Comparison of ENCODE assay signal across 18 cellular contexts in the genomic region with DNA sequence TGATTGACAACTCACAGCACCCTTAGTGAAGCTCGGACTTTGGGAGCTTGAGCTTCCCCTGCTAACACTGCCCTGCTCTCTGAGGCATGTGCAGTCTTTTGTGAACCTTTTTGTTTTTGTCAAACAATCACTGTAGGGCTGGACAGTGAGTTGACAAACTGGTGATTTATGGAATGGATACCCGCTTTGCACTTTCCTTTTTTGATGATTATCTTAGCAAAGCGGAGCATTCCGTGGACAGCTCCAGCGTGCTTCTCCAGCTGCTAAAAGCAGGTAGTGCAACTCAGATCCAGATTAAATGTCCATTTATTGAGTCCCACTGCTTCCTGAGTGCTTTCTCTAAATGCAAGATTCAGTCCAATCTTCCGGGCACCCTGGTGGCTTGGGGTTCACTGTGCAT.
DNase-seq lines count a peak whose midpoint lies in the region; ATAC-seq and TF ChIP-seq lines count a peak whose summit lies in the region.
"Had no signal": no experiment of that assay in that cellular context is flagged by ENCODE, and none has a peak within 500 bp of the region (broad histone marks: within the 10 kb centered on the region; RNA-seq: fewer than 3 reads in every experiment).

No MANE protein-coding gene starts in this region.

- no peak for TF ChIP-seq RAD21 in SK-N-SH (IDR thresholded peaks at IDR 0.05; ENCODE audit: low read length)

- no peak overlapping the region for H3K9ac ChIP-seq in SK-N-SH
- H3K9ac ChIP-seq in parathyroid adenoma, result no peak overlapping the region

- H3K9me2 ChIP-seq in SK-N-SH, result no peaks in the 10 kb centered on the region

- no peaks in the 10 kb centered on the region for H3K36me3 Mint-ChIP-seq in chondrocyte (ENCODE audit: low read depth)
- H3K36me3 Mint-ChIP-seq: CD14-positive monocyte; CD8-positive, alpha-beta T cell had no signal

- POLR2A ChIA-PET in SK-N-SH (lab: Yijun Ruan, JAX), result no interaction called here

- H3K9me3 ChIP-seq in SK-N-SH, result no peaks in the 10 kb centered on the region
- H3K9me3 ChIP-seq in parathyroid adenoma (ENCODE audit: control insufficient read depth, low read length), result no peaks in the 10 kb centered on the region

- H4K20me1 ChIP-seq in SK-N-SH (ENCODE audit: insufficient read depth), result no peaks in the 10 kb centered on the region

- no peak overlapping the region for H2AFZ ChIP-seq in SK-N-SH (ENCODE audit: low read depth)
- no peak overlapping the region for H2AFZ ChIP-seq in parathyroid adenoma

- WGBS in SK-N-SH (ENCODE audit: low lambda C conversion rate), result 10% methylated on average over 6 of the region's 6 CpGs

- H3K4me3 ChIP-seq in SK-N-SH (ENCODE audit: low read depth in 2 of 2, low read length in 1 of 2), result no peak overlapping the region
- no peak overlapping the region for H3K4me3 ChIP-seq in parathyroid adenoma (ENCODE audit: low read depth, low read length)

- H3K4me2 ChIP-seq in SK-N-SH (no peak overlapping the region), parathyroid adenoma (ENCODE audit: low read length) (peak overlapping the region; percentile 41)

- no peaks in the 10 kb centered on the region for H3K4me1 Mint-ChIP-seq in chondrocyte (ENCODE audit: low read depth)
- H3K4me1 Mint-ChIP-seq: CD14-positive monocyte had no signal

- H3K9me3 Mint-ChIP-seq in chondrocyte (ENCODE audit: low read depth), result no peaks in the 10 kb centered on the region
- H3K9me3 Mint-ChIP-seq: CD8-positive, alpha-beta T cell had no signal

- H3K36me3 ChIP-seq in SK-N-SH (replicated peaks in 1 of 2; ENCODE audit: control insufficient read depth in 1 of 2, insufficient read depth in 2 of 2, low read length in 1 of 2) (no peaks in the 10 kb centered on the region), parathyroid adenoma (ENCODE audit: control insufficient read depth, insufficient read depth, low read length) (no peaks in the 10 kb centered on the region)

- ATAC-seq in SK-N-SH treated with all-trans-retinoic acid at 6 μM for 48 hours, result no peak
- ATAC-seq: CD8-positive, alpha-beta T cell; HepG2 had no signal

- DNase-seq in SK-N-SH (peak; percentile 33), chondrocyte (ENCODE audit: low spot score) (no peak), NCI-H2171 (lab: John Stamatoyannopoulos, UW) (no peak), NCI-H510A (lab: John Stamatoyannopoulos, UW) (no peak), ecto neural progenitor cell (ENCODE audit: low spot score) (no peak)
- DNase-seq: CD8-positive, alpha-beta T cell; COR-L47; DMS153; DMS79 treated with DMSO at 0.1 percent for 48 hours; EL; GDM1; HCEC 1CT; HFFc6 had no signal

- no peak for TF ChIP-seq EP300 in SK-N-SH (IDR thresholded peaks at IDR 0.05; ENCODE audit: borderline replicate concordance in 1 of 2, low read depth in 1 of 2, low read length in 1 of 2)

- no peak overlapping the region for H3K4me3 Mint-ChIP-seq in chondrocyte (ENCODE audit: unreplicated experiment)
- H3K4me3 Mint-ChIP-seq: CD14-positive monocyte; CD8-positive, alpha-beta T cell; HFFc6 had no signal

- TF ChIP-seq CTCF in SK-N-SH (IDR thresholded peaks at IDR 0.05), result no peak
- no peak for TF ChIP-seq CTCF in chondrocyte (IDR thresholded peaks at IDR 0.05)
- TF ChIP-seq CTCF in parathyroid adenoma (IDR thresholded peaks at IDR 0.05), result no peak

- peak overlapping the region; percentile 5 for H3K27ac Mint-ChIP-seq in chondrocyte (ENCODE audit: unreplicated experiment)
- H3K27ac Mint-ChIP-seq: CD14-positive monocyte; CD8-positive, alpha-beta T cell; HFFc6 had no signal

- peaks cover 0 to 7% of the 10 kb centered on the region in 2 experiments; a peak in 2 of 4 replicates for H3K4me1 ChIP-seq in SK-N-SH (ENCODE audit: control insufficient read depth in 1 of 2, insufficient read depth in 2 of 2, low read depth in 1 of 2, low read length in 1 of 2)
- peaks cover 32% of the 10 kb centered on the region for H3K4me1 ChIP-seq in parathyroid adenoma

- H3K27ac ChIP-seq in SK-N-SH (ENCODE audit: low read depth in 2 of 2, low read length in 1 of 2) (no peak overlapping the region; a peak in 1 of 4 replicates), parathyroid adenoma (peak overlapping the region; percentile 63)
- H3K27ac ChIP-seq: 22Rv1 had no signal

- H3K79me2 ChIP-seq in SK-N-SH (ENCODE audit: insufficient read depth), result no peaks in the 10 kb centered on the region
- no peaks in the 10 kb centered on the region for H3K79me2 ChIP-seq in parathyroid adenoma

- peaks cover 31% of the 10 kb centered on the region for H3K27me3 Mint-ChIP-seq in chondrocyte (ENCODE audit: low read depth)

- no peaks in the 10 kb centered on the region for H3F3A ChIP-seq in SK-N-SH (replicated peaks; ENCODE audit: insufficient read depth)

- H3K27me3 ChIP-seq in SK-N-SH (ENCODE audit: insufficient read depth), result no peaks in the 10 kb centered on the region
- no peaks in the 10 kb centered on the region for H3K27me3 ChIP-seq in parathyroid adenoma (ENCODE audit: control insufficient read depth, insufficient read depth, low read length)

- CTCF ChIA-PET in SK-N-SH (lab: Yijun Ruan, JAX), result no interaction called here

TF ChIP-seq in SK-N-SH, 30 proteins besides CTCF, POLR2A, EP300 and RAD21:
- TF ChIP-seq POLR2AphosphoS5 (IDR thresholded peaks at IDR 0.05; ENCODE audit: low read depth, low read length) (no peak), GATA2 (CRISPR knock-in tag; IDR thresholded peaks at IDR 0.05) (0 out of 2 replicates have a peak, but pooled peaks have one; percentile 3)

TF ChIP-seq in SK-N-SH treated with all-trans-retinoic acid at 6 μM for 48 hours, 23 proteins besides CTCF, POLR2A, EP300 and RAD21 (continues in another document):
- TF ChIP-seq, protein P1, sequence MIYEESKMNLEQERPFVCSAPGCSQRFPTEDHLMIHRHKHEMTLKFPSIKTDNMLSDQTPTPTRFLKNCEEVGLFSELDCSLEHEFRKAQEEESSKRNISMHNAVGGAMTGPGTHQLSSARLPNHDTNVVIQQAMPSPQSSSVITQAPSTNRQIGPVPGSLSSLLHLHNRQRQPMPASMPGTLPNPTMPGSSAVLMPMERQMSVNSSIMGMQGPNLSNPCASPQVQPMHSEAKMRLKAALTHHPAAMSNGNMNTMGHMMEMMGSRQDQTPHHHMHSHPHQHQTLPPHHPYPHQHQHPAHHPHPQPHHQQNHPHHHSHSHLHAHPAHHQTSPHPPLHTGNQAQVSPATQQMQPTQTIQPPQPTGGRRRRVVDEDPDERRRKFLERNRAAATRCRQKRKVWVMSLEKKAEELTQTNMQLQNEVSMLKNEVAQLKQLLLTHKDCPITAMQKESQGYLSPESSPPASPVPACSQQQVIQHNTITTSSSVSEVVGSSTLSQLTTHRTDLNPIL (CRISPR knock-in tag; IDR thresholded peaks at IDR 0.05; ENCODE audit: low read depth), result no peak
- TF ChIP-seq, protein P2, sequence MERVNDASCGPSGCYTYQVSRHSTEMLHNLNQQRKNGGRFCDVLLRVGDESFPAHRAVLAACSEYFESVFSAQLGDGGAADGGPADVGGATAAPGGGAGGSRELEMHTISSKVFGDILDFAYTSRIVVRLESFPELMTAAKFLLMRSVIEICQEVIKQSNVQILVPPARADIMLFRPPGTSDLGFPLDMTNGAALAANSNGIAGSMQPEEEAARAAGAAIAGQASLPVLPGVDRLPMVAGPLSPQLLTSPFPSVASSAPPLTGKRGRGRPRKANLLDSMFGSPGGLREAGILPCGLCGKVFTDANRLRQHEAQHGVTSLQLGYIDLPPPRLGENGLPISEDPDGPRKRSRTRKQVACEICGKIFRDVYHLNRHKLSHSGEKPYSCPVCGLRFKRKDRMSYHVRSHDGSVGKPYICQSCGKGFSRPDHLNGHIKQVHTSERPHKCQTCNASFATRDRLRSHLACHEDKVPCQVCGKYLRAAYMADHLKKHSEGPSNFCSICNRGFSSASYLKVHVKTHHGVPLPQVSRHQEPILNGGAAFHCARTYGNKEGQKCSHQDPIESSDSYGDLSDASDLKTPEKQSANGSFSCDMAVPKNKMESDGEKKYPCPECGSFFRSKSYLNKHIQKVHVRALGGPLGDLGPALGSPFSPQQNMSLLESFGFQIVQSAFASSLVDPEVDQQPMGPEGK (CRISPR knock-in tag; IDR thresholded peaks at IDR 0.05; ENCODE audit: borderline replicate concordance), result no peak
- TF ChIP-seq, protein P3, sequence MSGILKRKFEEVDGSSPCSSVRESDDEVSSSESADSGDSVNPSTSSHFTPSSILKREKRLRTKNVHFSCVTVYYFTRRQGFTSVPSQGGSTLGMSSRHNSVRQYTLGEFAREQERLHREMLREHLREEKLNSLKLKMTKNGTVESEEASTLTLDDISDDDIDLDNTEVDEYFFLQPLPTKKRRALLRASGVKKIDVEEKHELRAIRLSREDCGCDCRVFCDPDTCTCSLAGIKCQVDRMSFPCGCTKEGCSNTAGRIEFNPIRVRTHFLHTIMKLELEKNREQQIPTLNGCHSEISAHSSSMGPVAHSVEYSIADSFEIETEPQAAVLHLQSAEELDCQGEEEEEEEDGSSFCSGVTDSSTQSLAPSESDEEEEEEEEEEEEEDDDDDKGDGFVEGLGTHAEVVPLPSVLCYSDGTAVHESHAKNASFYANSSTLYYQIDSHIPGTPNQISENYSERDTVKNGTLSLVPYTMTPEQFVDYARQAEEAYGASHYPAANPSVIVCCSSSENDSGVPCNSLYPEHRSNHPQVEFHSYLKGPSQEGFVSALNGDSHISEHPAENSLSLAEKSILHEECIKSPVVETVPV (CRISPR knock-in tag; IDR thresholded peaks at IDR 0.05), result no peak
- no peak for TF ChIP-seq GLIS3 (CRISPR knock-in tag; IDR thresholded peaks at IDR 0.05)
- no peak for TF ChIP-seq ARNTL (CRISPR knock-in tag; IDR thresholded peaks at IDR 0.05; ENCODE audit: borderline replicate concordance, low read depth)
- TF ChIP-seq ZC3H10 (CRISPR knock-in tag; IDR thresholded peaks at IDR 0.05), result no peak
- TF ChIP-seq ESRRG (CRISPR knock-in tag; IDR thresholded peaks at IDR 0.05), result no peak
- no peak for TF ChIP-seq SNAI2 (CRISPR knock-in tag; IDR thresholded peaks at IDR 0.05)
- no peak for TF ChIP-seq ISL1 (CRISPR knock-in tag; IDR thresholded peaks at IDR 0.05)
